In genomic region chr5:115657883-115658233, GRCh38 we compare ENCODE assay signal across 1 cellular context.
TF ChIP-seq lines count a peak whose summit lies in the region.

No MANE protein-coding gene starts in this region.

TF ChIP-seq in endothelial cell of umbilical vein, 7 proteins besides CTCF, POLR2A, EP300 and RAD21:
- TF ChIP-seq JUN (IDR thresholded peaks at IDR 0.05; ENCODE audit: borderline replicate concordance, insufficient read depth, insufficient read length, low read depth) = no peak
- TF ChIP-seq EZH2 (IDR thresholded peaks at IDR 0.05; ENCODE audit: borderline replicate concordance, low read depth, low read length, severe bottlenecking) = no peak
- TF ChIP-seq, protein P1, sequence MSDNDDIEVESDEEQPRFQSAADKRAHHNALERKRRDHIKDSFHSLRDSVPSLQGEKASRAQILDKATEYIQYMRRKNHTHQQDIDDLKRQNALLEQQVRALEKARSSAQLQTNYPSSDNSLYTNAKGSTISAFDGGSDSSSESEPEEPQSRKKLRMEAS (IDR thresholded peaks at IDR 0.05; ENCODE audit: insufficient read depth, insufficient read length) = no peak
- no peak for TF ChIP-seq GATA2 (IDR thresholded peaks at IDR 0.05; ENCODE audit: insufficient read depth, insufficient read length, low read depth, low read length)
- TF ChIP-seq POLR2AphosphoS5 (IDR thresholded peaks at IDR 0.05; ENCODE audit: insufficient read depth, low read depth, low read length) = no peak
- peak; percentile 57 for TF ChIP-seq FOS (IDR thresholded peaks at IDR 0.05; ENCODE audit: borderline replicate concordance, insufficient read depth, low read length)
- TF ChIP-seq MYC (IDR thresholded peaks at IDR 0.05; ENCODE audit: low read depth, low read length) = no peak
